In the genomic region with DNA sequence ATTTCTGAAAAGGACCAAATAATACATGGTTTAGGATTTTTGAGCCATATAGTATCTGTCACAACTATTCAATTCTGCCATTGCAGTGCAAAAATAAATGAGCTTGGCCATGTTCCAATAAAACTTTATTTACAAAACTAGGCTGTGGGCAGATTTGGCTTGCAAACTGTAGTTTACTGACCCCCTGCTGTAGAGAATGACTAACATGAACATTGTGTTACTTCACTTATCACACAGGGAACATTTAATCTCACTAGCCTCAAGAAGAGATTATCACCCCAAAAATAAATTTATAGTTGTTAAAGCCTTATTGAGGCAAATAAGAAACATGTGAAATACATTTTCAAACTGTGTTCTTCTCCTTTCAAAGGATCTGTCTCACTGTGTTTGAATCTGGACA, we compare ENCODE assay signal across 16 cellular contexts.
DNase-seq lines count a peak whose midpoint lies in the region; ATAC-seq, FAIRE-seq and TF ChIP-seq lines count a peak whose summit lies in the region.
"Had no signal": no experiment of that assay in that cellular context is flagged by ENCODE, and none has a peak within 500 bp of the region (broad histone marks: within the 10 kb centered on the region; RNA-seq: fewer than 3 reads in every experiment).

No MANE protein-coding gene starts in this region.

- no peak overlapping the region for H3K14ac ChIP-seq in H1 (ENCODE audit: insufficient read length)

- no peak overlapping the region for H3K27ac ChIP-seq in H1 (ENCODE audit: low read depth, low read length)
- H3K27ac ChIP-seq: BLaER1, HL-60, PC-9 had no signal

- POLR2A ChIA-PET in H1 (lab: Charles Lee; ENCODE audit: partially characterized antibody), result no interaction called here

- no peak overlapping the region for H3K56ac ChIP-seq in H1 (replicated peaks; ENCODE audit: insufficient read length, low read depth, low read length)

- no peaks in the 10 kb centered on the region for H3K27me3 Mint-ChIP-seq in activated CD8-positive, alpha-beta memory T cell treated with anti-CD3 and anti-CD28 coated beads, Interleukin-2, amount 10 ng/mL, durations not matched to agents 7 days and 5 days
- H3K27me3 Mint-ChIP-seq: CD8-positive, alpha-beta memory T cell had no signal

- H3K79me1 ChIP-seq in H1 (ENCODE audit: low read depth, low read length), result no peaks in the 10 kb centered on the region

- no peak overlapping the region for H3K27ac Mint-ChIP-seq in activated CD8-positive, alpha-beta memory T cell treated with anti-CD3 and anti-CD28 coated beads, Interleukin-2, amount 10 ng/mL, durations not matched to agents 7 days and 5 days
- H3K27ac Mint-ChIP-seq: CD8-positive, alpha-beta memory T cell had no signal

- TF ChIP-seq EP300 in H1 (IDR thresholded peaks at IDR 0.05; ENCODE audit: borderline replicate concordance in 1 of 2, low read depth in 2 of 2, low read length in 2 of 2), result no peak

- no peaks in the 10 kb centered on the region for H3K9me3 Mint-ChIP-seq in activated CD8-positive, alpha-beta memory T cell treated with anti-CD3 and anti-CD28 coated beads, Interleukin-2, amount 10 ng/mL, durations not matched to agents 7 days and 5 days (ENCODE audit: low read depth)

- H4K8ac ChIP-seq in H1 (ENCODE audit: extremely low read depth, insufficient read depth, low read length), result no peak overlapping the region

- no peak overlapping the region for H2AFZ ChIP-seq in H1 (ENCODE audit: low read length)
- H2AFZ ChIP-seq: PC-9 had no signal

- no peak overlapping the region for H3K18ac ChIP-seq in H1 (ENCODE audit: extremely low read depth, low read length)

- H2BK120ac ChIP-seq in H1 (replicated peaks; ENCODE audit: low read depth, low read length), result no peak overlapping the region

- H2BK12ac ChIP-seq in H1 (ENCODE audit: low read depth, low read length), result no peak overlapping the region

- peak overlapping the region; percentile 88; the same call in 1 of the 2 replicates for H2BK5ac ChIP-seq in H1 (ENCODE audit: low read depth, low read length)

- ATAC-seq in activated CD8-positive, alpha-beta memory T cell treated with anti-CD3 and anti-CD28 coated beads, Interleukin-2, amount 10 ng/mL, durations not matched to agents 7 days and 5 days, result no peak
- ATAC-seq in HG02571 (IDR thresholded peaks at IDR 0.05; ENCODE audit: unreplicated experiment), result no peak

- H3K79me2 ChIP-seq in H1 (ENCODE audit: control insufficient read depth in 1 of 2, insufficient read depth in 2 of 2, low read length in 2 of 2), result no peaks in the 10 kb centered on the region

- H3K23ac ChIP-seq in H1 (ENCODE audit: insufficient read length), result no peak overlapping the region

- TF ChIP-seq RAD21 in H1 (IDR thresholded peaks at IDR 0.05 in 1 of 2, conservative IDR thresholded peaks at IDR 0.05 in 1 of 2; ENCODE audit: low read depth in 2 of 2, low read length in 2 of 2), result no peak

- H4K5ac ChIP-seq in H1 (ENCODE audit: insufficient read length, low read depth, low read length), result no peak overlapping the region

- H4K20me1 ChIP-seq in H1 (replicated peaks in 1 of 2; ENCODE audit: control insufficient read depth in 1 of 2, insufficient read depth in 2 of 2, low read length in 2 of 2), result no peaks in the 10 kb centered on the region
- H4K20me1 ChIP-seq: BLaER1 had no signal

- H2AK5ac ChIP-seq in H1 (ENCODE audit: low read depth, low read length), result no peak overlapping the region

- H3K4me2 ChIP-seq in H1 (ENCODE audit: insufficient read depth in 1 of 2, low read depth in 2 of 2, low read length in 2 of 2), result no peak overlapping the region
- H3K4me2 ChIP-seq: BLaER1, PC-9 had no signal

- no peak for FAIRE-seq in H1 (lab: Jason Lieb, UNC)
- FAIRE-seq: HTR-8/SVneo had no signal

- no peaks in the 10 kb centered on the region for H3K27me3 ChIP-seq in H1 (replicated peaks in 1 of 4; ENCODE audit: control insufficient read depth in 3 of 4, extremely low read depth in 1 of 4, insufficient read depth in 3 of 4, low read length in 3 of 4)
- H3K27me3 ChIP-seq: BLaER1 had no signal

- H3K4me3 ChIP-seq in H1 (ENCODE audit: extremely low read depth in 1 of 4, insufficient read depth in 2 of 4, low read depth in 3 of 4, low read length in 4 of 4), result no peak overlapping the region
- H3K4me3 ChIP-seq: BLaER1, PC-9 had no signal

- no peak overlapping the region for H2BK20ac ChIP-seq in H1 (ENCODE audit: low read length)

- no peak for TF ChIP-seq CTCF in H1 (IDR thresholded peaks at IDR 0.05; ENCODE audit: control extremely low read depth in 1 of 3, insufficient read depth in 1 of 3, low read depth in 1 of 3, low read length in 3 of 3)

- no peak overlapping the region for H2BK15ac ChIP-seq in H1 (ENCODE audit: low read length)

- H3K36me3 Mint-ChIP-seq in activated CD8-positive, alpha-beta memory T cell treated with anti-CD3 and anti-CD28 coated beads, Interleukin-2, amount 10 ng/mL, durations not matched to agents 7 days and 5 days, result no peaks in the 10 kb centered on the region
- H3K36me3 Mint-ChIP-seq: CD8-positive, alpha-beta memory T cell had no signal

- no peaks in the 10 kb centered on the region for H3K9me3 ChIP-seq in H1 (ENCODE audit: insufficient read depth in 2 of 2, low read depth in 1 of 2, low read length in 1 of 2)
- H3K9me3 ChIP-seq: BLaER1 had no signal

- no peaks in the 10 kb centered on the region for H3K36me3 ChIP-seq in H1 (ENCODE audit: control insufficient read depth in 2 of 4, insufficient read depth in 4 of 4, low read length in 3 of 4)
- H3K36me3 ChIP-seq: BLaER1 had no signal

- H3K23me2 ChIP-seq in H1 (ENCODE audit: low read depth, low read length), result no peaks in the 10 kb centered on the region

- no peak overlapping the region for H4K91ac ChIP-seq in H1 (replicated peaks; ENCODE audit: insufficient read length, low read length)

- H3K9ac ChIP-seq in H1 (replicated peaks in 1 of 4; ENCODE audit: extremely low read depth in 1 of 4, low read depth in 3 of 4, low read length in 3 of 4), result no peak overlapping the region
- H3K9ac ChIP-seq: BLaER1 had no signal

- CTCF ChIA-PET in H1 (lab: Charles Lee; ENCODE audit: partially characterized antibody), result no interaction called here
- CTCF ChIA-PET in activated CD8-positive, alpha-beta memory T cell treated with anti-CD3 and anti-CD28 coated beads, Interleukin-2, amount 10 ng/mL, durations not matched to agents 7 days and 5 days (lab: Charles Lee), result no interaction called here

- H3K4me1 Mint-ChIP-seq in activated CD8-positive, alpha-beta memory T cell treated with anti-CD3 and anti-CD28 coated beads, Interleukin-2, amount 10 ng/mL, durations not matched to agents 7 days and 5 days, result no peaks in the 10 kb centered on the region
- H3K4me1 Mint-ChIP-seq: CD8-positive, alpha-beta memory T cell had no signal

- TF ChIP-seq POLR2A in H1 (IDR thresholded peaks at IDR 0.05; ENCODE audit: control extremely low read depth in 1 of 2, low read depth in 2 of 2, low read length in 2 of 2), result no peak

- peaks cover 0 to 4% (median 2%) of the 10 kb centered on the region in 4 experiments; a peak in 2 of 7 replicates for H3K4me1 ChIP-seq in H1 (replicated peaks in 1 of 4; ENCODE audit: control insufficient read depth in 3 of 4, insufficient read depth in 4 of 4, low read length in 3 of 4)
- H3K4me1 ChIP-seq: BLaER1 had no signal

- H3K4me3 Mint-ChIP-seq in activated CD8-positive, alpha-beta memory T cell treated with anti-CD3 and anti-CD28 coated beads, Interleukin-2, amount 10 ng/mL, durations not matched to agents 7 days and 5 days, result no peak overlapping the region
- H3K4me3 Mint-ChIP-seq: CD8-positive, alpha-beta memory T cell had no signal

- H3K4ac ChIP-seq in H1 (replicated peaks; ENCODE audit: insufficient read length, low read depth, low read length), result no peak overlapping the region

- peak; percentile 10 for DNase-seq in NCI-H2171 treated with DMSO at 0.1 percent for 48 hours (lab: John Stamatoyannopoulos, UW)
- DNase-seq in NCI-H2171 (lab: John Stamatoyannopoulos, UW), result no peak
- peak; percentile 71 for DNase-seq in COR-L47 (lab: John Stamatoyannopoulos, UW)
- DNase-seq in NCI-H446 (lab: John Stamatoyannopoulos, UW), result peak; percentile 55 to 83
- DNase-seq in H1 (ENCODE audit: low read depth in 1 of 2, low spot score in 2 of 2), result no peak
- no peak for DNase-seq in activated CD8-positive, alpha-beta memory T cell treated with anti-CD3 and anti-CD28 coated beads, Interleukin-2, amount 10 ng/mL, durations not matched to agents 7 days and 5 days
- no peak for DNase-seq in NCI-H526 (lab: John Stamatoyannopoulos, UW)
- DNase-seq: CD8-positive, alpha-beta memory T cell; NCI-H1417 treated with DMSO at 0.1 percent for 48 hours; NCI-H2227 treated with DMSO at 0.1 percent for 48 hours; NCI-H748 treated with DMSO at 0.1 percent for 48 hours; PC-9 had no signal

TF ChIP-seq in H1, 55 proteins besides CTCF, POLR2A, EP300 and RAD21 (continues in another document):
- TF ChIP-seq POLR2AphosphoS5 (IDR thresholded peaks at IDR 0.05; ENCODE audit: low read depth, low read length) (no peak), HDAC6 (IDR thresholded peaks at IDR 0.05; ENCODE audit: low read depth, low read length) (no peak), TEAD4 (IDR thresholded peaks at IDR 0.05; ENCODE audit: low read depth, low read length) (no peak), CHD1 (IDR thresholded peaks at IDR 0.05; ENCODE audit: low read depth, low read length) (no peak), BCL11A (IDR thresholded peaks at IDR 0.05; ENCODE audit: low read depth in 2 of 2, low read length in 2 of 2) (no peak), CBX8 (IDR thresholded peaks at IDR 0.05; ENCODE audit: borderline replicate concordance, low read depth, low read length) (no peak), TAF7 (optimal IDR thresholded peaks at IDR 0.05; ENCODE audit: borderline replicate concordance, low read depth, low read length) (no peak), E2F6 (IDR thresholded peaks at IDR 0.05) (no peak), FOSL1 (IDR thresholded peaks at IDR 0.05; ENCODE audit: insufficient read depth, low read depth, low read length) (no peak), KDM5A (IDR thresholded peaks at IDR 0.05; ENCODE audit: low read length) (no peak), TBP (IDR thresholded peaks at IDR 0.05; ENCODE audit: low read depth, low read length) (no peak), SP4 (IDR thresholded peaks at IDR 0.05; ENCODE audit: low read length) (no peak), YY1 (IDR thresholded peaks at IDR 0.05; ENCODE audit: low read depth, low read length) (no peak), SIX5 (IDR thresholded peaks at IDR 0.05; ENCODE audit: low read depth, low read length) (no peak)
- TF ChIP-seq, protein P1, sequence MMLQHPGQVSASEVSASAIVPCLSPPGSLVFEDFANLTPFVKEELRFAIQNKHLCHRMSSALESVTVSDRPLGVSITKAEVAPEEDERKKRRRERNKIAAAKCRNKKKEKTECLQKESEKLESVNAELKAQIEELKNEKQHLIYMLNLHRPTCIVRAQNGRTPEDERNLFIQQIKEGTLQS (IDR thresholded peaks at IDR 0.05; ENCODE audit: insufficient read depth, low read depth, low read length), result no peak

Comparison
In these comparisons a context has a peak if more than half of its experiments do, and no peak if none do; other contexts are left out.
1. DNase-seq: peak in NCI-H2171 treated with DMSO at 0.1 percent for 48 hours (single experiment), COR-L47 (single experiment) and NCI-H446 (2 of 2); none in NCI-H2171 (single experiment), H1 (0 of 2), activated CD8-positive, alpha-beta memory T cell treated with anti-CD3 and anti-CD28 coated beads, Interleukin-2, amount 10 ng/mL, durations not matched to agents 7 days and 5 days (single experiment) and NCI-H526 (0 of 2).